In the genomic region with DNA sequence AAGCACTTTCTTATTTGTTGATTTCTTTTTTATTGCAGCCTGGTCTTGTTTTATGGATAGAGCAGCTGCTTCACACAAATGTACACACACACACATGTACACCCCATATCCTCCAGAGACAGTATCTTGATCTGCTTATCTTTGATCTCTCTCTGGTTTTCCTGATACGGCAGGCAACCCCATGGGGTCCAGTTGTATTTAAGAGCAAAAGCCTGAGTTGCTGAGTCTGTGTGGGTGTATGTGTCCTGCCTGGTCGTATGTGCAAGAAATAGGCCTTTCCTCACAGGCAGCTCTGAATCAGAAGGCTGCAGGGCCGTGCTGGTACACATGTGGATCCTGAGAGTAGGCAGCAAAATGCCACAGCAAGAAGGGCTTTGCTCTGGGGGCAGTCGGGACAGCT, we compare ENCODE assay signal across 25 cellular contexts. TPM values are rescaled to one million over a fixed set of nuclear protein-coding genes. Genes with fewer than 3 reads are reported as not detected.
DNase-seq lines count a peak whose midpoint lies in the region; ATAC-seq and TF ChIP-seq lines count a peak whose summit lies in the region.
"Had no signal": no experiment of that assay in that cellular context is flagged by ENCODE, and none has a peak within 500 bp of the region (broad histone marks: within the 10 kb centered on the region; RNA-seq: fewer than 3 reads in every experiment).

No MANE protein-coding gene starts in this region.

- POLR2A ChIA-PET in CD8-positive, alpha-beta T cell (lab: Charles Lee) = interaction anchor here (0.6 kb wide), 1 partner anchor 20 kb away, joined by 4 read pairs; no protein-coding TSS in a partner anchor

- peak; percentile 33 for ATAC-seq in activated CD8-positive, alpha-beta memory T cell treated with anti-CD3 and anti-CD28 coated beads, Interleukin-2, amount 10 ng/mL, durations not matched to agents 7 days and 5 days
- ATAC-seq in CD8-positive, alpha-beta T cell = no peak
- peak; percentile 28 for ATAC-seq in activated T-helper 17 cell treated with anti-CD3 and anti-CD28 coated beads, Interleukin-2, amount 50 U/mL, for 72 hours (replicated peaks)
- ATAC-seq in GM18511 (IDR thresholded peaks at IDR 0.05; ENCODE audit: unreplicated experiment) = no peak
- ATAC-seq in HG03442 (IDR thresholded peaks at IDR 0.05; ENCODE audit: unreplicated experiment) = no peak
- ATAC-seq: body of pancreas, foreskin keratinocyte, left lung, right cardiac atrium, upper lobe of right lung had no signal

- H3K4me3 ChIP-seq in CD8-positive, alpha-beta T cell (ENCODE audit: low read depth, low read length) = no peak overlapping the region
- H3K4me3 ChIP-seq: body of pancreas, left lung, SK-N-MC, upper lobe of right lung had no signal

- no peak overlapping the region for H3K4me3 Mint-ChIP-seq in activated CD8-positive, alpha-beta memory T cell treated with anti-CD3 and anti-CD28 coated beads, Interleukin-2, amount 10 ng/mL, durations not matched to agents 7 days and 5 days
- H3K4me3 Mint-ChIP-seq in CD8-positive, alpha-beta T cell = no peak overlapping the region
- peak overlapping the region; percentile 32 for H3K4me3 Mint-ChIP-seq in activated T-helper 17 cell treated with anti-CD3 and anti-CD28 coated beads, Interleukin-2, amount 50 U/mL, for 72 hours
- H3K4me3 Mint-ChIP-seq in neural crest cell = no peak overlapping the region
- H3K4me3 Mint-ChIP-seq: H9, immature natural killer cell, nephron had no signal

- no peak for TF ChIP-seq CTCF in CD8-positive, alpha-beta T cell (IDR thresholded peaks at IDR 0.05)
- no peak for TF ChIP-seq CTCF in neural crest cell (conservative IDR thresholded peaks at IDR 0.05)

- intact Hi-C loops in CD8-positive, alpha-beta T cell (cut with DNase I, micrococcal nuclease) = no loop called here

- H3K9me3 Mint-ChIP-seq in activated CD8-positive, alpha-beta memory T cell treated with anti-CD3 and anti-CD28 coated beads, Interleukin-2, amount 10 ng/mL, durations not matched to agents 7 days and 5 days (ENCODE audit: low read depth) = no peaks in the 10 kb centered on the region
- H3K9me3 Mint-ChIP-seq in CD8-positive, alpha-beta T cell = no peaks in the 10 kb centered on the region
- H3K9me3 Mint-ChIP-seq in activated T-helper 17 cell treated with anti-CD3 and anti-CD28 coated beads, Interleukin-2, amount 50 U/mL, for 72 hours = no peaks in the 10 kb centered on the region
- no peaks in the 10 kb centered on the region for H3K9me3 Mint-ChIP-seq in neural crest cell
- H3K9me3 Mint-ChIP-seq: H9, immature natural killer cell, nephron had no signal

- H3K27ac Mint-ChIP-seq in activated CD8-positive, alpha-beta memory T cell treated with anti-CD3 and anti-CD28 coated beads, Interleukin-2, amount 10 ng/mL, durations not matched to agents 7 days and 5 days = peak overlapping the region; percentile 8
- H3K27ac Mint-ChIP-seq in CD8-positive, alpha-beta T cell = peak overlapping the region; percentile 52
- H3K27ac Mint-ChIP-seq in activated T-helper 17 cell treated with anti-CD3 and anti-CD28 coated beads, Interleukin-2, amount 50 U/mL, for 72 hours = peak overlapping the region; percentile 45
- peak overlapping the region; percentile 84 for H3K27ac Mint-ChIP-seq in neural crest cell (ENCODE audit: unreplicated experiment)
- H3K27ac Mint-ChIP-seq: H9, nephron had no signal

- DNase-seq in activated CD8-positive, alpha-beta memory T cell treated with anti-CD3 and anti-CD28 coated beads, Interleukin-2, amount 10 ng/mL, durations not matched to agents 7 days and 5 days = no peak
- no peak for DNase-seq in activated CD8-positive, alpha-beta memory T cell treated with anti-CD3 and anti-CD28 coated beads, Interleukin-2, amount 50 U/mL, for 4 hours
- no peak for DNase-seq in CD8-positive, alpha-beta T cell
- no peak for DNase-seq in neural crest cell (ENCODE audit: low read depth, low spot score)
- no peak for DNase-seq in NCI-H1105 treated with DMSO at 0.1 percent for 48 hours (lab: John Stamatoyannopoulos, UW)
- DNase-seq: activated CD4-positive, CD25-positive, alpha-beta regulatory T cell; activated CD8-positive, alpha-beta memory T cell treated with anti-CD3 and anti-CD28 coated beads, Interleukin-2, amount 50 U/mL, for 48 hours; body of pancreas; effector CD4-positive, alpha-beta T cell; foreskin keratinocyte; H9; immature natural killer cell; left lung; NCI-H1436 treated with DMSO at 0.1 percent for 48 hours; NCI-H2171; NCI-H524 treated with DMSO at 0.1 percent for 48 hours; T1000; upper lobe of right lung had no signal

- peaks cover 46% of the 10 kb centered on the region for H3K4me1 Mint-ChIP-seq in activated CD8-positive, alpha-beta memory T cell treated with anti-CD3 and anti-CD28 coated beads, Interleukin-2, amount 10 ng/mL, durations not matched to agents 7 days and 5 days
- H3K4me1 Mint-ChIP-seq in CD8-positive, alpha-beta T cell (ENCODE audit: low read depth) = no peaks in the 10 kb centered on the region
- H3K4me1 Mint-ChIP-seq in activated T-helper 17 cell treated with anti-CD3 and anti-CD28 coated beads, Interleukin-2, amount 50 U/mL, for 72 hours = peaks cover 30% of the 10 kb centered on the region
- peaks cover 13% of the 10 kb centered on the region for H3K4me1 Mint-ChIP-seq in neural crest cell
- H3K4me1 Mint-ChIP-seq: H9, immature natural killer cell had no signal

- H3K36me3 Mint-ChIP-seq in activated CD8-positive, alpha-beta memory T cell treated with anti-CD3 and anti-CD28 coated beads, Interleukin-2, amount 10 ng/mL, durations not matched to agents 7 days and 5 days = peaks cover 45% of the 10 kb centered on the region
- H3K36me3 Mint-ChIP-seq in CD8-positive, alpha-beta T cell = peaks cover 82% of the 10 kb centered on the region
- peaks cover 99% of the 10 kb centered on the region for H3K36me3 Mint-ChIP-seq in activated T-helper 17 cell treated with anti-CD3 and anti-CD28 coated beads, Interleukin-2, amount 50 U/mL, for 72 hours (ENCODE audit: low read depth)
- peaks cover 11% of the 10 kb centered on the region for H3K36me3 Mint-ChIP-seq in neural crest cell (ENCODE audit: low read depth)

- H3K36me3 ChIP-seq in CD8-positive, alpha-beta T cell (ENCODE audit: insufficient read depth, low read length) = peaks cover 4% of the 10 kb centered on the region

- CTCF ChIA-PET in activated CD8-positive, alpha-beta memory T cell treated with anti-CD3 and anti-CD28 coated beads, Interleukin-2, amount 10 ng/mL, durations not matched to agents 7 days and 5 days (lab: Charles Lee) = interaction anchor here (0.9 to 2.3 kb wide), 4 partner anchors 14 to 37 kb away, joined by 3 to 6 read pairs (median 4); a partner anchor contains a TSS
- CTCF ChIA-PET in CD8-positive, alpha-beta T cell (lab: Charles Lee) = interaction anchor here (0.6 to 18.1 kb wide), 3 partner anchors 9 to 26 kb away, joined by 3 to 137 read pairs (median 3); no protein-coding TSS in a partner anchor

- H3K27me3 ChIP-seq in CD8-positive, alpha-beta T cell (ENCODE audit: insufficient read depth, low read length) = no peaks in the 10 kb centered on the region
- H3K27me3 ChIP-seq: body of pancreas, foreskin keratinocyte, left lung, upper lobe of right lung had no signal

- no peaks in the 10 kb centered on the region for H3K27me3 Mint-ChIP-seq in activated CD8-positive, alpha-beta memory T cell treated with anti-CD3 and anti-CD28 coated beads, Interleukin-2, amount 10 ng/mL, durations not matched to agents 7 days and 5 days
- no peaks in the 10 kb centered on the region for H3K27me3 Mint-ChIP-seq in CD8-positive, alpha-beta T cell (ENCODE audit: low read depth)
- no peaks in the 10 kb centered on the region for H3K27me3 Mint-ChIP-seq in activated T-helper 17 cell treated with anti-CD3 and anti-CD28 coated beads, Interleukin-2, amount 50 U/mL, for 72 hours
- H3K27me3 Mint-ChIP-seq in neural crest cell (ENCODE audit: low read depth) = no peaks in the 10 kb centered on the region

- H3K9me3 ChIP-seq in CD8-positive, alpha-beta T cell (ENCODE audit: low read length) = no peaks in the 10 kb centered on the region
- H3K9me3 ChIP-seq: body of pancreas, left lung, upper lobe of right lung had no signal

- no peak overlapping the region for H3K27ac ChIP-seq in CD8-positive, alpha-beta T cell (ENCODE audit: low read depth, low read length)
- H3K27ac ChIP-seq: body of pancreas, foreskin keratinocyte, left lung, parathyroid adenoma, SK-N-MC, upper lobe of right lung had no signal

- H3K4me1 ChIP-seq in CD8-positive, alpha-beta T cell (ENCODE audit: insufficient read depth, low read length) = no peaks in the 10 kb centered on the region
- H3K4me1 ChIP-seq: body of pancreas, foreskin keratinocyte, parathyroid adenoma, upper lobe of right lung had no signal

RNA-seq across cellular contexts. Expression of a gene that starts 14.6 kb away (rescaled TPM):
- total RNA-seq in activated CD8-positive, alpha-beta memory T cell treated with anti-CD3 and anti-CD28 coated beads, Interleukin-2, amount 10 ng/mL, durations not matched to agents 7 days and 5 days = 100 to 1,000 TPM; 150 to 305 TPM
- total RNA-seq in CD8-positive, alpha-beta T cell = 10 to 100 TPM; 13.9 to 14.9 TPM
- total RNA-seq in activated T-helper 17 cell treated with anti-CD3 and anti-CD28 coated beads, Interleukin-2, amount 50 U/mL, for 72 hours = 10 to 100 TPM; 29.7 to 36.8 TPM
- 0.84 and 2.1 TPM in 2 replicates for total RNA-seq in neural crest cell

Comparison
In these comparisons a context has a peak if more than half of its experiments do, and no peak if none do; other contexts are left out.
1. ATAC-seq: peak in activated CD8-positive, alpha-beta memory T cell treated with anti-CD3 and anti-CD28 coated beads, Interleukin-2, amount 10 ng/mL, durations not matched to agents 7 days and 5 days (single experiment) and activated T-helper 17 cell treated with anti-CD3 and anti-CD28 coated beads, Interleukin-2, amount 50 U/mL, for 72 hours (single experiment); none in CD8-positive, alpha-beta T cell (single experiment), GM18511 (single experiment) and HG03442 (single experiment).
2. H3K27ac Mint-ChIP-seq: peak in every context shown above with its lines; median percentile 84 in neural crest cell; 52 in CD8-positive, alpha-beta T cell; 45 in activated T-helper 17 cell treated with anti-CD3 and anti-CD28 coated beads, Interleukin-2, amount 50 U/mL, for 72 hours; 8 in activated CD8-positive, alpha-beta memory T cell treated with anti-CD3 and anti-CD28 coated beads, Interleukin-2, amount 10 ng/mL, durations not matched to agents 7 days and 5 days.